In the genomic region with DNA sequence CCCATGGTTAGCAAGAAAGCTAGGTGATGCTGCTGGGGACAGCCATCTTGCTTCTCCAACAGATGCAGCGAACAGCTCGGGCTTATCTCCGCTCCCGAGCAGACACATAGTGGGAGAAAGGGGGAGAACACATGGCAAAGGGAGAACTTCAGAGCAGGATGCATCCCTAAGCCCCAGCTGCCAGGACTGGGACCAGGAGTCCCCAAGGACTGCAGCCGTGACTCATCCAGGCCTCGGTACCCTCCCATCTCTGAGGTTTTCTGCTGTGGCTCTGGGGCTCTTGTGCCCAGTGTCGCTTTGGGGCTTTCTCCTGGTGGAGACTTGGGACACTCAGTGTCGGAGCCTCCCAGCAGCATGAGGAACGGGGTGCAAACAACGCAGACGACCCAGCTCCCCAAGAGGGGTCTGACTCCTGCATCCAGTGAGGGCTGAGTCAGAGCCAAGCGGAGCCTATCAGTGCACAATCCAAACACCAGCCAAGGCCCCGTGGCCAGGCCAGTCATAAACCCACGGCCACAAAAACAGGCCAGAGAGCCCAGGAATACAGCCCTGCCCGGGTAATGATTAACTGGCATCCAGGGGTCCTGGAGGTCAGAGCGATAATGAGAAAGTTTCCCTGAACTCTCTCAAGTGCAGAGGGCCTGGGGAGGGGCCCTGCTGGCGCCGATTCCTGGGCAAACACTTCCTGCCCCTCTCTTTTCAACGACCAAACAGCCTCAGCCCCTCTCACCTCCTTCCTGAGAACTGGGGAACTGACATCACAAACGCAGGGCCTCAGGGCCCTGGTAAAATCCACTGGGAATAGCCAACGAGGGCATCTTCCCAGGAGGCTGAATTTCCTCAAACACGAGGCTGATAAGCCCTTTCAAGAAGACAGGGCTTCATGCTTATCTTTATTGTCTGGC, we compare ENCODE assay signal across 1 cellular context.
TF ChIP-seq lines count a peak whose summit lies in the region.

No MANE protein-coding gene starts in this region.

TF ChIP-seq in HepG2, 621 proteins besides CTCF, POLR2A, EP300 and RAD21 (continued from another document and continues in another):
- TF ChIP-seq, protein P1, sequence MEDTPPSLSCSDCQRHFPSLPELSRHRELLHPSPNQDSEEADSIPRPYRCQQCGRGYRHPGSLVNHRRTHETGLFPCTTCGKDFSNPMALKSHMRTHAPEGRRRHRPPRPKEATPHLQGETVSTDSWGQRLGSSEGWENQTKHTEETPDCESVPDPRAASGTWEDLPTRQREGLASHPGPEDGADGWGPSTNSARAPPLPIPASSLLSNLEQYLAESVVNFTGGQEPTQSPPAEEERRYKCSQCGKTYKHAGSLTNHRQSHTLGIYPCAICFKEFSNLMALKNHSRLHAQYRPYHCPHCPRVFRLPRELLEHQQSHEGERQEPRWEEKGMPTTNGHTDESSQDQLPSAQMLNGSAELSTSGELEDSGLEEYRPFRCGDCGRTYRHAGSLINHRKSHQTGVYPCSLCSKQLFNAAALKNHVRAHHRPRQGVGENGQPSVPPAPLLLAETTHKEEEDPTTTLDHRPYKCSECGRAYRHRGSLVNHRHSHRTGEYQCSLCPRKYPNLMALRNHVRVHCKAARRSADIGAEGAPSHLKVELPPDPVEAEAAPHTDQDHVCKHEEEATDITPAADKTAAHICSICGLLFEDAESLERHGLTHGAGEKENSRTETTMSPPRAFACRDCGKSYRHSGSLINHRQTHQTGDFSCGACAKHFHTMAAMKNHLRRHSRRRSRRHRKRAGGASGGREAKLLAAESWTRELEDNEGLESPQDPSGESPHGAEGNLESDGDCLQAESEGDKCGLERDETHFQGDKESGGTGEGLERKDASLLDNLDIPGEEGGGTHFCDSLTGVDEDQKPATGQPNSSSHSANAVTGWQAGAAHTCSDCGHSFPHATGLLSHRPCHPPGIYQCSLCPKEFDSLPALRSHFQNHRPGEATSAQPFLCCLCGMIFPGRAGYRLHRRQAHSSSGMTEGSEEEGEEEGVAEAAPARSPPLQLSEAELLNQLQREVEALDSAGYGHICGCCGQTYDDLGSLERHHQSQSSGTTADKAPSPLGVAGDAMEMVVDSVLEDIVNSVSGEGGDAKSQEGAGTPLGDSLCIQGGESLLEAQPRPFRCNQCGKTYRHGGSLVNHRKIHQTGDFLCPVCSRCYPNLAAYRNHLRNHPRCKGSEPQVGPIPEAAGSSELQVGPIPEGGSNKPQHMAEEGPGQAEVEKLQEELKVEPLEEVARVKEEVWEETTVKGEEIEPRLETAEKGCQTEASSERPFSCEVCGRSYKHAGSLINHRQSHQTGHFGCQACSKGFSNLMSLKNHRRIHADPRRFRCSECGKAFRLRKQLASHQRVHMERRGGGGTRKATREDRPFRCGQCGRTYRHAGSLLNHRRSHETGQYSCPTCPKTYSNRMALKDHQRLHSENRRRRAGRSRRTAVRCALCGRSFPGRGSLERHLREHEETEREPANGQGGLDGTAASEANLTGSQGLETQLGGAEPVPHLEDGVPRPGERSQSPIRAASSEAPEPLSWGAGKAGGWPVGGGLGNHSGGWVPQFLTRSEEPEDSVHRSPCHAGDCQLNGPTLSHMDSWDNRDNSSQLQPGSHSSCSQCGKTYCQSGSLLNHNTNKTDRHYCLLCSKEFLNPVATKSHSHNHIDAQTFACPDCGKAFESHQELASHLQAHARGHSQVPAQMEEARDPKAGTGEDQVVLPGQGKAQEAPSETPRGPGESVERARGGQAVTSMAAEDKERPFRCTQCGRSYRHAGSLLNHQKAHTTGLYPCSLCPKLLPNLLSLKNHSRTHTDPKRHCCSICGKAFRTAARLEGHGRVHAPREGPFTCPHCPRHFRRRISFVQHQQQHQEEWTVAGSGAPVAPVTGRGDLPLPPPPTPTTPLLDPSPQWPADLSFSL (CRISPR knock-in tag; IDR thresholded peaks at IDR 0.05): peak; percentile 29; the same call in 1 of the 2 replicates
- TF ChIP-seq HES4 (CRISPR knock-in tag; IDR thresholded peaks at IDR 0.05; ENCODE audit: borderline replicate concordance): no peak
- TF ChIP-seq BORCS8-MEF2B (CRISPR knock-in tag; IDR thresholded peaks at IDR 0.05): 0 out of 2 replicates have a peak, but pooled peaks have one; percentile 19
- TF ChIP-seq NR2F6 (IDR thresholded peaks at IDR 0.05): peak; percentile 95
- TF ChIP-seq NR2F6 (CRISPR knock-in tag; IDR thresholded peaks at IDR 0.05): peak; percentile 93
- no peak for TF ChIP-seq SMC3 (IDR thresholded peaks at IDR 0.05; ENCODE audit: low read length)
- TF ChIP-seq, protein P2, sequence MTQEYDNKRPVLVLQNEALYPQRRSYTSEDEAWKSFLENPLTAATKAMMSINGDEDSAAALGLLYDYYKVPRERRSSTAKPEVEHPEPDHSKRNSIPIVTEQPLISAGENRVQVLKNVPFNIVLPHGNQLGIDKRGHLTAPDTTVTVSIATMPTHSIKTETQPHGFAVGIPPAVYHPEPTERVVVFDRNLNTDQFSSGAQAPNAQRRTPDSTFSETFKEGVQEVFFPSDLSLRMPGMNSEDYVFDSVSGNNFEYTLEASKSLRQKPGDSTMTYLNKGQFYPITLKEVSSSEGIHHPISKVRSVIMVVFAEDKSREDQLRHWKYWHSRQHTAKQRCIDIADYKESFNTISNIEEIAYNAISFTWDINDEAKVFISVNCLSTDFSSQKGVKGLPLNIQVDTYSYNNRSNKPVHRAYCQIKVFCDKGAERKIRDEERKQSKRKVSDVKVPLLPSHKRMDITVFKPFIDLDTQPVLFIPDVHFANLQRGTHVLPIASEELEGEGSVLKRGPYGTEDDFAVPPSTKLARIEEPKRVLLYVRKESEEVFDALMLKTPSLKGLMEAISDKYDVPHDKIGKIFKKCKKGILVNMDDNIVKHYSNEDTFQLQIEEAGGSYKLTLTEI (CRISPR knock-in tag; conservative IDR thresholded peaks at IDR 0.05): no peak
- TF ChIP-seq, protein P3, sequence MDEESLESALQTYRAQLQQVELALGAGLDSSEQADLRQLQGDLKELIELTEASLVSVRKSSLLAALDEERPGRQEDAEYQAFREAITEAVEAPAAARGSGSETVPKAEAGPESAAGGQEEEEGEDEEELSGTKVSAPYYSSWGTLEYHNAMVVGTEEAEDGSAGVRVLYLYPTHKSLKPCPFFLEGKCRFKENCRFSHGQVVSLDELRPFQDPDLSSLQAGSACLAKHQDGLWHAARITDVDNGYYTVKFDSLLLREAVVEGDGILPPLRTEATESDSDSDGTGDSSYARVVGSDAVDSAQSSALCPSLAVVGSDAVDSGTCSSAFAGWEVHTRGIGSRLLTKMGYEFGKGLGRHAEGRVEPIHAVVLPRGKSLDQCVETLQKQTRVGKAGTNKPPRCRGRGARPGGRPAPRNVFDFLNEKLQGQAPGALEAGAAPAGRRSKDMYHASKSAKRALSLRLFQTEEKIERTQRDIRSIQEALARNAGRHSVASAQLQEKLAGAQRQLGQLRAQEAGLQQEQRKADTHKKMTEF (CRISPR knock-in tag; IDR thresholded peaks at IDR 0.05): peak; percentile 82
- TF ChIP-seq FOSL1 (CRISPR knock-in tag; IDR thresholded peaks at IDR 0.05; ENCODE audit: borderline replicate concordance): peak; percentile 60; the same call in 1 of the 2 replicates
- no peak for TF ChIP-seq RBM39 (IDR thresholded peaks at IDR 0.05; ENCODE audit: low read depth, low read length, poor library complexity, severe bottlenecking)
- no peak for TF ChIP-seq GLI4 (CRISPR knock-in tag; IDR thresholded peaks at IDR 0.05; ENCODE audit: borderline replicate concordance)
- TF ChIP-seq, protein P4, sequence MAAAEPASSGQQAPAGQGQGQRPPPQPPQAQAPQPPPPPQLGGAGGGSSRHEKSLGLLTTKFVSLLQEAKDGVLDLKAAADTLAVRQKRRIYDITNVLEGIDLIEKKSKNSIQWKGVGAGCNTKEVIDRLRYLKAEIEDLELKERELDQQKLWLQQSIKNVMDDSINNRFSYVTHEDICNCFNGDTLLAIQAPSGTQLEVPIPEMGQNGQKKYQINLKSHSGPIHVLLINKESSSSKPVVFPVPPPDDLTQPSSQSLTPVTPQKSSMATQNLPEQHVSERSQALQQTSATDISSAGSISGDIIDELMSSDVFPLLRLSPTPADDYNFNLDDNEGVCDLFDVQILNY (CRISPR knock-in tag; conservative IDR thresholded peaks at IDR 0.05): no peak
- TF ChIP-seq, protein P5, sequence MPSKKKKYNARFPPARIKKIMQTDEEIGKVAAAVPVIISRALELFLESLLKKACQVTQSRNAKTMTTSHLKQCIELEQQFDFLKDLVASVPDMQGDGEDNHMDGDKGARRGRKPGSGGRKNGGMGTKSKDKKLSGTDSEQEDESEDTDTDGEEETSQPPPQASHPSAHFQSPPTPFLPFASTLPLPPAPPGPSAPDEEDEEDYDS (CRISPR knock-in tag; IDR thresholded peaks at IDR 0.05): peak; percentile 62; the same call in 1 of the 2 replicates
- no peak for TF ChIP-seq ARID2 (CRISPR knock-in tag; IDR thresholded peaks at IDR 0.05; ENCODE audit: borderline replicate concordance)
- TF ChIP-seq, protein P6, sequence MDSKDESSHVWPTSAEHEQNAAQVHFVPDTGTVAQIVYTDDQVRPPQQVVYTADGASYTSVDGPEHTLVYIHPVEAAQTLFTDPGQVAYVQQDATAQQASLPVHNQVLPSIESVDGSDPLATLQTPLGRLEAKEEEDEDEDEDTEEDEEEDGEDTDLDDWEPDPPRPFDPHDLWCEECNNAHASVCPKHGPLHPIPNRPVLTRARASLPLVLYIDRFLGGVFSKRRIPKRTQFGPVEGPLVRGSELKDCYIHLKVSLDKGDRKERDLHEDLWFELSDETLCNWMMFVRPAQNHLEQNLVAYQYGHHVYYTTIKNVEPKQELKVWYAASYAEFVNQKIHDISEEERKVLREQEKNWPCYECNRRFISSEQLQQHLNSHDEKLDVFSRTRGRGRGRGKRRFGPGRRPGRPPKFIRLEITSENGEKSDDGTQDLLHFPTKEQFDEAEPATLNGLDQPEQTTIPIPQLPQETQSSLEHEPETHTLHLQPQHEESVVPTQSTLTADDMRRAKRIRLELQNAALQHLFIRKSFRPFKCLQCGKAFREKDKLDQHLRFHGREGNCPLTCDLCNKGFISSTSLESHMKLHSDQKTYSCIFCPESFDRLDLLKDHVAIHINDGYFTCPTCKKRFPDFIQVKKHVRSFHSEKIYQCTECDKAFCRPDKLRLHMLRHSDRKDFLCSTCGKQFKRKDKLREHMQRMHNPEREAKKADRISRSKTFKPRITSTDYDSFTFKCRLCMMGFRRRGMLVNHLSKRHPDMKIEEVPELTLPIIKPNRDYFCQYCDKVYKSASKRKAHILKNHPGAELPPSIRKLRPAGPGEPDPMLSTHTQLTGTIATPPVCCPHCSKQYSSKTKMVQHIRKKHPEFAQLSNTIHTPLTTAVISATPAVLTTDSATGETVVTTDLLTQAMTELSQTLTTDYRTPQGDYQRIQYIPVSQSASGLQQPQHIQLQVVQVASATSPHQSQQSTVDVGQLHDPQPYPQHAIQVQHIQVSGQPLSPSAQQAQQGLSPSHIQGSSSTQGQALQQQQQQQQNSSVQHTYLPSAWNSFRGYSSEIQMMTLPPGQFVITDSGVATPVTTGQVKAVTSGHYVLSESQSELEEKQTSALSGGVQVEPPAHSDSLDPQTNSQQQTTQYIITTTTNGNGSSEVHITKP (CRISPR knock-in tag; IDR thresholded peaks at IDR 0.05; ENCODE audit: low read depth): no peak
- TF ChIP-seq, protein P7, sequence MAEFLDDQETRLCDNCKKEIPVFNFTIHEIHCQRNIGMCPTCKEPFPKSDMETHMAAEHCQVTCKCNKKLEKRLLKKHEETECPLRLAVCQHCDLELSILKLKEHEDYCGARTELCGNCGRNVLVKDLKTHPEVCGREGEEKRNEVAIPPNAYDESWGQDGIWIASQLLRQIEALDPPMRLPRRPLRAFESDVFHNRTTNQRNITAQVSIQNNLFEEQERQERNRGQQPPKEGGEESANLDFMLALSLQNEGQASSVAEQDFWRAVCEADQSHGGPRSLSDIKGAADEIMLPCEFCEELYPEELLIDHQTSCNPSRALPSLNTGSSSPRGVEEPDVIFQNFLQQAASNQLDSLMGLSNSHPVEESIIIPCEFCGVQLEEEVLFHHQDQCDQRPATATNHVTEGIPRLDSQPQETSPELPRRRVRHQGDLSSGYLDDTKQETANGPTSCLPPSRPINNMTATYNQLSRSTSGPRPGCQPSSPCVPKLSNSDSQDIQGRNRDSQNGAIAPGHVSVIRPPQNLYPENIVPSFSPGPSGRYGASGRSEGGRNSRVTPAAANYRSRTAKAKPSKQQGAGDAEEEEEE (CRISPR knock-in tag; IDR thresholded peaks at IDR 0.05; ENCODE audit: borderline replicate concordance): no peak
